ENCODE assay signal across 1 cellular context in the genomic region with DNA sequence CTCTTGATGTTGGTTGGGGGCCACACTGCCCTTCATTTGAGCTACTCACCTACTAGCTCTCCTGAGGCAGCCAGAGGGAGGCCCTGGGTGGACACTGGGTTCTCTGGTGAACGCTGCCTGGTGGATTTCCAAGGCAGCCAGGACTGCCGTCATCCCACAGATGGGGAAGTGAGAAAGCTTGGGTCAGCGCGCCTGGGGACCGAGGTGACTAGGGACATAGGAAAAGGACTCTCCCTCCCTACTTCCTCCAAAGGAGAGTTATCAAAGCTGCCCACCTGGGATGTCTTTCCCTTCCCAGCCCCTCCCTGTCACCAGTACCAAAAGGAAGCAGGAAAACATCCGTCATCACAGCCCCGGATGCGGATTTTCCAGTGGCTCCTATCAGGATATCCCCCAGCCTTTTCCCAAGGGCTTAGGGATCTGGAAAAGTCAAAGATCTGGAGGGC.
TF ChIP-seq lines count a peak whose summit lies in the region.

No MANE protein-coding gene starts in this region.

TF ChIP-seq in IMR-90, 13 proteins besides CTCF, POLR2A, EP300 and RAD21 (continued from another document):
- TF ChIP-seq, protein P1, sequence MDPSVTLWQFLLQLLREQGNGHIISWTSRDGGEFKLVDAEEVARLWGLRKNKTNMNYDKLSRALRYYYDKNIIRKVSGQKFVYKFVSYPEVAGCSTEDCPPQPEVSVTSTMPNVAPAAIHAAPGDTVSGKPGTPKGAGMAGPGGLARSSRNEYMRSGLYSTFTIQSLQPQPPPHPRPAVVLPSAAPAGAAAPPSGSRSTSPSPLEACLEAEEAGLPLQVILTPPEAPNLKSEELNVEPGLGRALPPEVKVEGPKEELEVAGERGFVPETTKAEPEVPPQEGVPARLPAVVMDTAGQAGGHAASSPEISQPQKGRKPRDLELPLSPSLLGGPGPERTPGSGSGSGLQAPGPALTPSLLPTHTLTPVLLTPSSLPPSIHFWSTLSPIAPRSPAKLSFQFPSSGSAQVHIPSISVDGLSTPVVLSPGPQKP (IDR thresholded peaks at IDR 0.05; ENCODE audit: borderline replicate concordance, low read depth, low read length) = no peak
- TF ChIP-seq MXI1 (IDR thresholded peaks at IDR 0.05; ENCODE audit: borderline replicate concordance, low read depth, low read length) = no peak
- TF ChIP-seq CHD1 (IDR thresholded peaks at IDR 0.05; ENCODE audit: low read depth, low read length) = no peak
- TF ChIP-seq SMC3 (IDR thresholded peaks at IDR 0.05; ENCODE audit: low read depth, low read length) = no peak
TF ChIP-seq in IMR-90: peak in this region for 0.
